23 cellular contexts compared by ENCODE assay signal in the genomic region with DNA sequence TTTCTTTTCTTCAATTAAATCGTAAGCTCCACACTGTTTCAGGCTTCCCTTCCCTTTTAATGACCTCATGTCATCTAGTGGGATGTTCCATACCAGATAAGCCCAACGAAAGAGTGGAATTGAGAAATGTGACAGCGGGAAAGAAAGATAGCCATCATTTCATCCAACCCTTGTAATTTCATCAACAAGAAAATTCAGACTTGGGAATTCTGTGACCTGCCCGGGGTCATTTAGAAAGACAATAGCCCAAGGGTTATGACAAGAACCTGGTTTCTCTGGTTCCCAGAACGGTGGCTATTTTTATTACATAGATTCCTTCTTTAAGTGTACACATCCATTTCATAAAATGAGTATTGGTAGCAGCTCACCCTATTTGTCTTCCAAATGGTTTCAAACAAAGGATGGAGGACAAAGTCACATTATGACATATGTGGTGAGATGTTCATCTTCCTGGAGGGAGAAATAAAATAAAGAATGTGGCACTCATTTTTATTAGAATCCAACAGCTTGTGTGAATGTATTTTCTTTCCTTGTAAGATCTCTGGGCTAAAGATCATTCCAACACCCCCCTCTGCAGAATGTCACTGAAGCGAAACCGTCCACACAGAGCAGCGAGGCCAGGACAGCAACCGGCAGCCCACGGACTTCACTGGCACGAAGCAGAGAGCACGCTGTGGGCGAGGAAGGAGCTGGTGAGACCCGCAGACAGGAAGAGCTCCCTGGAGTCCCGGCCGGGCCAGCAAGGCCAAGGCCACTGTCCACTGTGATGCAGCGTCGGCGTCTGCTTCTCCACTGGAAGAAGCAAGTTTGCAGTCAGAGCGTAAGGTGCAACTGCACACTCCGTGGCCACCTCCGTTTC.
"Had no signal": no experiment of that assay in that cellular context is flagged by ENCODE, and none has a peak within 500 bp of the region (broad histone marks: within the 10 kb centered on the region; RNA-seq: fewer than 3 reads in every experiment).

No MANE protein-coding gene starts in this region.

- H3K27ac ChIP-seq: ascending aorta, brain microvascular endothelial cell, gastroesophageal sphincter, heart left ventricle, sigmoid colon, SK-N-MC had no signal

- H3K4me3 ChIP-seq: ascending aorta, gastroesophageal sphincter, heart left ventricle, sigmoid colon, SK-N-MC, smooth muscle cell had no signal

- DNase-seq: activated CD4-positive, alpha-beta T cell treated with anti-CD3 and anti-CD28 coated beads for 48 hours; activated CD8-positive, alpha-beta memory T cell treated with anti-CD3 and anti-CD28 coated beads, Interleukin-2, amount 10 ng/mL, durations not matched to agents 7 days and 5 days; activated CD8-positive, alpha-beta T cell treated with anti-CD3 and anti-CD28 coated beads for 36 hours; activated T-cell treated with anti-CD3 and anti-CD28 coated beads for 4 hours; brain microvascular endothelial cell; caudate nucleus; effector memory CD4-positive, alpha-beta T cell; heart left ventricle; left ventricle myocardium superior; mammary epithelial cell; midbrain; nucleus accumbens; sigmoid colon; stimulated activated CD4-positive, alpha-beta T cell treated with anti-CD3 and anti-CD28 coated beads, Interleukin-15, amount 100 ng/mL, for 24 hours; stimulated activated CD4-positive, alpha-beta T cell treated with anti-CD3 and anti-CD28 coated beads, Interleukin-2, amount 100 ng/mL, for 48 hours; stimulated activated CD8-positive, alpha-beta memory T cell treated with anti-CD3 and anti-CD28 coated beads, Interleukin-4, amount 100 ng/mL, for 48 hours; stimulated activated naive B cell treated with anti-CD40 and anti-IgM and Interleukin-4, amounts not matched to agents 10 μg/mL and 1 μg/mL and 100 μg/mL, for 72 hours; SW 1271; T-helper 17 cell had no signal

- H3K4me1 ChIP-seq: ascending aorta, gastroesophageal sphincter, sigmoid colon had no signal

- H3K9me3 ChIP-seq: ascending aorta, gastroesophageal sphincter, heart left ventricle, sigmoid colon had no signal

- H3K36me3 ChIP-seq: ascending aorta, brain microvascular endothelial cell, gastroesophageal sphincter, heart left ventricle, sigmoid colon had no signal

- H3K4me2 ChIP-seq: smooth muscle cell had no signal

- H3K27me3 ChIP-seq: ascending aorta, brain microvascular endothelial cell, gastroesophageal sphincter, heart left ventricle, sigmoid colon had no signal
